Comparison of ENCODE assay signal across 32 cellular contexts in genomic region chr2:192381082-192381481, GRCh38.
"Had no signal": no experiment of that assay in that cellular context is flagged by ENCODE, and none has a peak within 500 bp of the region (broad histone marks: within the 10 kb centered on the region; RNA-seq: fewer than 3 reads in every experiment).

No MANE protein-coding gene starts in this region.

- H3K27me3 ChIP-seq: adrenal gland, breast epithelium, cardiac muscle cell, colonic mucosa had no signal

- H3K36me3 ChIP-seq: adrenal gland, breast epithelium, cardiac muscle cell, colonic mucosa, WERI-Rb-1 had no signal

- H3K27ac Mint-ChIP-seq: activated B cell treated with CpG ODN at 0.5 μM for 24 hours; activated CD8-positive, alpha-beta T cell treated with anti-CD3 and anti-CD28 coated beads for 36 hours; activated naive CD8-positive, alpha-beta T cell; activated T-helper 17 cell treated with anti-CD3 and anti-CD28 coated beads, Interleukin-2, amount 50 U/mL, for 72 hours; T-helper 17 cell; T-helper 2 cell treated with Interferon-gamma antibody and Interleukin-4, amounts not matched to agents 5 μg/mL and 100 μg/mL, for 36 hours had no signal

- H3K4me3 ChIP-seq: adrenal gland, breast epithelium, cardiac muscle cell, colonic mucosa had no signal

- H3K27me3 Mint-ChIP-seq: activated B cell treated with CpG ODN at 0.5 μM for 24 hours; activated CD8-positive, alpha-beta T cell treated with anti-CD3 and anti-CD28 coated beads for 36 hours; activated naive CD8-positive, alpha-beta T cell; activated T-helper 17 cell treated with anti-CD3 and anti-CD28 coated beads, Interleukin-2, amount 50 U/mL, for 72 hours; T-helper 17 cell had no signal

- H3K4me3 Mint-ChIP-seq: activated B cell treated with CpG ODN at 0.5 μM for 24 hours; activated CD8-positive, alpha-beta T cell treated with anti-CD3 and anti-CD28 coated beads for 36 hours; activated naive CD8-positive, alpha-beta T cell; activated T-cell treated with anti-CD3 and anti-CD28 coated beads, Interleukin-2, amount 50 U/mL, for 4 hours; activated T-helper 17 cell treated with anti-CD3 and anti-CD28 coated beads, Interleukin-2, amount 50 U/mL, for 72 hours; brain; T-helper 17 cell; T-helper 2 cell treated with Interferon-gamma antibody and Interleukin-4, amounts not matched to agents 5 μg/mL and 100 μg/mL, for 36 hours had no signal

- ATAC-seq: activated CD4-positive, CD25-positive, alpha-beta regulatory T cell treated with anti-CD3 and anti-CD28 coated beads, Interleukin-2, amount 50 U/mL, for 24 hours; activated CD8-positive, alpha-beta T cell treated with anti-CD3 and anti-CD28 coated beads for 36 hours; activated T-cell treated with anti-CD3 and anti-CD28 coated beads, Interleukin-2, amount 50 U/mL, for 4 hours; activated T-helper 17 cell treated with anti-CD3 and anti-CD28 coated beads, Interleukin-2, amount 50 U/mL, for 72 hours; esophagus mucosa; T-helper 17 cell had no signal

- H3K9me3 ChIP-seq: adrenal gland, colonic mucosa had no signal

- DNase-seq: activated B cell treated with CpG ODN at 0.5 μM for 24 hours; activated CD4-positive, alpha-beta T cell treated with anti-CD3 and anti-CD28 coated beads for 48 hours; activated CD4-positive, alpha-beta T cell treated with anti-CD3 and anti-CD28 coated beads, Interleukin-2, amount 50 U/mL, for 1 hour; activated CD4-positive, alpha-beta T cell treated with anti-CD3 and anti-CD28 coated beads, Interleukin-2, amount 50 U/mL, for 48 hours; activated CD8-positive, alpha-beta memory T cell treated with anti-CD3 and anti-CD28 coated beads for 24 hours; activated CD8-positive, alpha-beta T cell treated with anti-CD3 and anti-CD28 coated beads for 36 hours; activated effector memory CD4-positive, alpha-beta T cell treated with Interleukin-2 at 50 U/mL for 16 hours; activated gamma-delta T cell treated with Interleukin-2 at 50 U/mL for 16 hours; activated naive CD4-positive, alpha-beta T cell treated with anti-CD3 and anti-CD28 coated beads, Interleukin-2, amount 50 U/mL, for 16 hours; activated naive CD4-positive, alpha-beta T cell treated with Interleukin-2 at 50 U/mL for 16 hours; activated T-cell treated with anti-CD3 and anti-CD28 coated beads, Interleukin-2, amount 50 U/mL, for 4 hours; adrenal gland; amygdala; aorta; central memory CD4-positive, alpha-beta T cell; cerebellar nuclear complex; colonic mucosa; effector CD8-positive, alpha-beta T cell; foreskin fibroblast; head of caudate nucleus; T-helper 1 cell; T-helper 17 cell; T1000; WERI-Rb-1 had no signal

- H3K4me1 Mint-ChIP-seq: activated B cell treated with CpG ODN at 0.5 μM for 24 hours; activated T-helper 17 cell treated with anti-CD3 and anti-CD28 coated beads, Interleukin-2, amount 50 U/mL, for 72 hours; T-helper 17 cell had no signal

- H3K4me1 ChIP-seq: adrenal gland, breast epithelium, colonic mucosa had no signal

- H3K27ac ChIP-seq: adrenal gland, breast epithelium, cardiac muscle cell, colonic mucosa, WERI-Rb-1 had no signal

- H3K36me3 Mint-ChIP-seq: activated naive CD8-positive, alpha-beta T cell; brain had no signal

- H3K9me3 Mint-ChIP-seq: activated T-cell treated with anti-CD3 and anti-CD28 coated beads, Interleukin-2, amount 50 U/mL, for 4 hours; activated T-helper 17 cell treated with anti-CD3 and anti-CD28 coated beads, Interleukin-2, amount 50 U/mL, for 72 hours had no signal
